In the genomic region with DNA sequence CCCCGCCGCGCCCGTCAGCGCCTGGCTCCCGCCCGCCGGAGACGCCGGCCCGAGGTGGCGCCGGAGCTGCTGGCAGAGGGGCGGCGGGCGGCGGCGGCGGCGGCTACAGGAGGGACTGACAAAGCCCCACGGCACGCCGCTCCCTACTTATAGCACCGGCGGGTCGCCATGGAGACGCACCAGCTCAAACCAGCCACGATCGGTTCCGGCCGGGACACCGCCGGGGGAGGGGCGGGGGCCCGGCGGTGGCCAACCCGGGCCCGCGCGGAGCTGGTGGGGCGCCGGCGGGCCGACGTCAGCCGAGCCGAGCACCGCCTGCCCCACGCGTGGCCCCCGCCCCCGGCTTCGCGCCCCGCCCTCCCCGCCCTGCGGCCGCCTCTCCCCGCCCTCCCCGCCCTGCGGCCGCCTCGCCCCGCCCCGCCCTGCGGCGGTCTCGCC, we compare ENCODE assay signal across 8 cellular contexts. TPM values are rescaled to one million over a fixed set of nuclear protein-coding genes. Genes with fewer than 3 reads are reported as not detected.
DNase-seq lines count a peak whose midpoint lies in the region; ATAC-seq and TF ChIP-seq lines count a peak whose summit lies in the region.

ODC1 (minus strand) TSS at position 120 of the 438 bp plus-strand sequence. CDS start 3,295 bp downstream, outside the sequence.

- ATAC-seq in GM18502 (IDR thresholded peaks at IDR 0.05; ENCODE audit: poor library complexity, unreplicated experiment) (peak; percentile 73), HG02943 (IDR thresholded peaks at IDR 0.05; ENCODE audit: low read depth, unreplicated experiment) (peak; percentile 58), T-helper 17 cell (peak; percentile 86)

- peak within 1 kb of the TSS; percentile 91 for H3K4me3 Mint-ChIP-seq in T-helper 17 cell

- H3K27me3 ChIP-seq in right atrium auricular region: no peaks in the 10 kb centered on the region

- H3K4me1 ChIP-seq in right atrium auricular region: peaks cover 0 to 38% of the 10 kb centered on the region in 2 donors

- peaks cover 22% of the 10 kb centered on the region for H3K4me1 Mint-ChIP-seq in T-helper 17 cell

- no peak for TF ChIP-seq CTCF in right atrium auricular region (IDR thresholded peaks at IDR 0.05)

- DNase-seq in NCI-H187 (lab: John Stamatoyannopoulos, UW) (peak; percentile 99 to 100), T-helper 17 cell (peak; percentile 97 to 98 (median 98)), amygdala (lab: John Stamatoyannopoulos, UW) (peak; percentile 44 to 99 (median 91)), right atrium auricular region (ENCODE audit: low spot score) (peak; percentile 95), retina (peak; percentile 91), iPS-NIHi11 (ENCODE audit: low spot score) (no peak)

- H3K4me3 ChIP-seq in right atrium auricular region: peak within 1 kb of the TSS; percentile 66 to 75

- peaks cover 19% of the 10 kb centered on the region for H3K36me3 ChIP-seq in right atrium auricular region

- no peaks in the 10 kb centered on the region for H3K9me3 ChIP-seq in T-helper 17 cell (ENCODE audit: control insufficient read depth, low read length, poor library complexity, severe bottlenecking)
- H3K9me3 ChIP-seq in right atrium auricular region: no peaks in the 10 kb centered on the region

- peaks cover 7% of the 10 kb centered on the region for H3K36me3 Mint-ChIP-seq in T-helper 17 cell (ENCODE audit: low read depth)

- H3K27ac ChIP-seq in right atrium auricular region: peak within 1 kb of the TSS; percentile 85 to 94

- peak within 1 kb of the TSS; percentile 88 for H3K27ac Mint-ChIP-seq in T-helper 17 cell

- H3K27me3 Mint-ChIP-seq in T-helper 17 cell: no peaks in the 10 kb centered on the region

RNA-seq across cellular contexts. Expression of gene ODC1, which starts in this region (rescaled TPM):
- total RNA-seq in T-helper 17 cell (100 to 1,000 TPM; 118 to 149 TPM), right atrium auricular region (10 to 100 TPM; 41.3 to 73.9 TPM)
